In genomic region chr20:33099842-33100538, GRCh38 we compare ENCODE assay signal across 32 cellular contexts. TPM values are rescaled to one million over a fixed set of nuclear protein-coding genes. Genes with fewer than 3 reads are reported as not detected.
DNase-seq lines count a peak whose midpoint lies in the region; ATAC-seq and TF ChIP-seq lines count a peak whose summit lies in the region.
"Had no signal": no experiment of that assay in that cellular context is flagged by ENCODE, and none has a peak within 500 bp of the region (broad histone marks: within the 10 kb centered on the region; RNA-seq: fewer than 3 reads in every experiment).

No MANE protein-coding gene starts in this region.

- peak overlapping the region; percentile 65 for H3K27ac Mint-ChIP-seq in neural crest cell (ENCODE audit: unreplicated experiment)
- H3K27ac Mint-ChIP-seq: activated CD4-positive, alpha-beta T cell treated with anti-CD3 and anti-CD28 coated beads for 36 hours; activated T-cell treated with anti-CD3 and anti-CD28 coated beads, Interleukin-2, amount 50 U/mL, for 24 hours; dendritic cell treated with granulocyte-macrophage colony-stimulating factor and Interleukin-4, amounts not matched to agents 40 ng/mL and 50 ng/mL, for 4 days; endodermal cell; stimulated activated naive B cell treated with anti-CD40 and anti-IgM and Interleukin-4, amounts not matched to agents 10 μg/mL and 1 μg/mL and 100 μg/mL, for 72 hours; T-helper 2 cell treated with Interferon-gamma antibody and Interleukin-4, amounts not matched to agents 5 μg/mL and 100 μg/mL, for 36 hours had no signal

- H3K4me1 ChIP-seq in RWPE2 (ENCODE audit: insufficient read depth, poor library complexity, severe bottlenecking) (no peaks in the 10 kb centered on the region), Peyer's patch (no peaks in the 10 kb centered on the region)
- H3K4me1 ChIP-seq: sigmoid colon, suprapubic skin, upper lobe of right lung had no signal

- no peaks in the 10 kb centered on the region for H3K9me3 Mint-ChIP-seq in neural crest cell
- H3K9me3 Mint-ChIP-seq: activated T-cell treated with anti-CD3 and anti-CD28 coated beads, Interleukin-2, amount 50 U/mL, for 24 hours; central memory CD8-positive, alpha-beta T cell; dendritic cell treated with granulocyte-macrophage colony-stimulating factor and Interleukin-4, amounts not matched to agents 40 ng/mL and 50 ng/mL, for 4 days; endodermal cell; neural progenitor cell; stimulated activated naive B cell treated with anti-CD40 and anti-IgM and Interleukin-4, amounts not matched to agents 10 μg/mL and 1 μg/mL and 100 μg/mL, for 72 hours; T-helper 2 cell treated with Interferon-gamma antibody and Interleukin-4, amounts not matched to agents 5 μg/mL and 100 μg/mL, for 36 hours had no signal

- no peaks in the 10 kb centered on the region for H3K36me3 Mint-ChIP-seq in neural crest cell (ENCODE audit: low read depth)
- H3K36me3 Mint-ChIP-seq: neural progenitor cell; stimulated activated naive B cell treated with anti-CD40 and anti-IgM and Interleukin-4, amounts not matched to agents 10 μg/mL and 1 μg/mL and 100 μg/mL, for 72 hours had no signal

- ATAC-seq in RWPE2 (ENCODE audit: low read depth), result peak; percentile 67
- ATAC-seq in SK-N-SH treated with all-trans-retinoic acid at 6 μM for 48 hours, result no peak
- ATAC-seq: activated CD4-positive, alpha-beta T cell treated with anti-CD3 and anti-CD28 coated beads for 36 hours; left colon; stimulated activated naive B cell treated with anti-CD40 and anti-IgM and Interleukin-4, amounts not matched to agents 10 μg/mL and 1 μg/mL and 100 μg/mL, for 72 hours; upper lobe of right lung had no signal

- no peaks in the 10 kb centered on the region for H3K27me3 Mint-ChIP-seq in neural crest cell (ENCODE audit: low read depth)
- H3K27me3 Mint-ChIP-seq: activated CD4-positive, alpha-beta T cell treated with anti-CD3 and anti-CD28 coated beads for 36 hours; activated T-cell treated with anti-CD3 and anti-CD28 coated beads, Interleukin-2, amount 50 U/mL, for 24 hours; dendritic cell treated with granulocyte-macrophage colony-stimulating factor and Interleukin-4, amounts not matched to agents 40 ng/mL and 50 ng/mL, for 4 days had no signal

- H3K4me3 ChIP-seq in RWPE2 (ENCODE audit: severe bottlenecking) (no peak overlapping the region), Peyer's patch (no peak overlapping the region)
- H3K4me3 ChIP-seq: esophagus squamous epithelium, hepatocyte, neural progenitor cell, sigmoid colon, SK-N-MC, suprapubic skin, upper lobe of right lung had no signal

- H3K36me3 ChIP-seq in RWPE2 (ENCODE audit: low read depth), result no peaks in the 10 kb centered on the region
- no peaks in the 10 kb centered on the region for H3K36me3 ChIP-seq in Peyer's patch
- H3K36me3 ChIP-seq: esophagus squamous epithelium, neural progenitor cell, sigmoid colon, suprapubic skin, upper lobe of right lung had no signal

- TF ChIP-seq POLR2A in Peyer's patch (IDR thresholded peaks at IDR 0.05), result no peak

- H3K27ac ChIP-seq in RWPE2 (ENCODE audit: poor library complexity, severe bottlenecking) (no peak overlapping the region), Peyer's patch (no peak overlapping the region)
- H3K27ac ChIP-seq: esophagus squamous epithelium, hepatocyte, neural progenitor cell, sigmoid colon, SK-N-MC, suprapubic skin, upper lobe of right lung had no signal

- H3K4me3 Mint-ChIP-seq in neural crest cell, result no peak overlapping the region
- H3K4me3 Mint-ChIP-seq: activated CD4-positive, alpha-beta T cell treated with anti-CD3 and anti-CD28 coated beads for 36 hours; activated T-cell treated with anti-CD3 and anti-CD28 coated beads, Interleukin-2, amount 50 U/mL, for 24 hours; central memory CD8-positive, alpha-beta T cell; dendritic cell treated with granulocyte-macrophage colony-stimulating factor and Interleukin-4, amounts not matched to agents 40 ng/mL and 50 ng/mL, for 4 days; endodermal cell; neural progenitor cell; stimulated activated naive B cell treated with anti-CD40 and anti-IgM and Interleukin-4, amounts not matched to agents 10 μg/mL and 1 μg/mL and 100 μg/mL, for 72 hours; T-helper 2 cell treated with Interferon-gamma antibody and Interleukin-4, amounts not matched to agents 5 μg/mL and 100 μg/mL, for 36 hours had no signal

- H3K27me3 ChIP-seq in RWPE2 (ENCODE audit: insufficient read depth, poor library complexity, severe bottlenecking), result no peaks in the 10 kb centered on the region
- H3K27me3 ChIP-seq in Peyer's patch, result no peaks in the 10 kb centered on the region
- H3K27me3 ChIP-seq: hepatocyte, neural progenitor cell, upper lobe of right lung had no signal

- TF ChIP-seq CTCF in RWPE2 (IDR thresholded peaks at IDR 0.05; ENCODE audit: poor library complexity, severe bottlenecking), result no peak
- TF ChIP-seq CTCF in neural crest cell (conservative IDR thresholded peaks at IDR 0.05), result no peak
- no peak for TF ChIP-seq CTCF in Peyer's patch (IDR thresholded peaks at IDR 0.05)

- peaks cover 10% of the 10 kb centered on the region for H3K4me1 Mint-ChIP-seq in neural crest cell
- H3K4me1 Mint-ChIP-seq: central memory CD8-positive, alpha-beta T cell; endodermal cell; neural progenitor cell; stimulated activated naive B cell treated with anti-CD40 and anti-IgM and Interleukin-4, amounts not matched to agents 10 μg/mL and 1 μg/mL and 100 μg/mL, for 72 hours had no signal

- no peaks in the 10 kb centered on the region for H3K9me3 ChIP-seq in RWPE2 (ENCODE audit: severe bottlenecking)
- H3K9me3 ChIP-seq in Peyer's patch, result no peaks in the 10 kb centered on the region
- H3K9me3 ChIP-seq: esophagus squamous epithelium, sigmoid colon, suprapubic skin, upper lobe of right lung had no signal

- DNase-seq in NCI-H2227 (lab: John Stamatoyannopoulos, UW; ENCODE audit: unreplicated experiment) (peak; percentile 10), NCI-H2227 treated with DMSO at 0.1 percent for 48 hours (lab: John Stamatoyannopoulos, UW) (no peak), HT1080 (ENCODE audit: low read depth) (peak; percentile 13), RWPE2 (ENCODE audit: low spot score) (no peak), neural crest cell (ENCODE audit: low read depth, low spot score) (no peak), Peyer's patch (no peak)
- DNase-seq in activated T-cell treated with anti-CD3 and anti-CD28 coated beads, Interleukin-2, amount 50 U/mL, for 1 hour, result no peak
- DNase-seq: 8988T; activated CD4-positive, alpha-beta T cell treated with anti-CD3 and anti-CD28 coated beads for 36 hours; activated gamma-delta T cell treated with Interleukin-2 at 50 U/mL for 16 hours; activated T-cell treated with anti-CD3 and anti-CD28 coated beads, Interleukin-2, amount 50 U/mL, for 24 hours; EL; endodermal cell; esophagus squamous epithelium; GOT3; left colon; NCI-H187; NCI-H69; sigmoid colon; stimulated activated CD4-positive, alpha-beta T cell treated with anti-CD3 and anti-CD28 coated beads, Interleukin-4, amount 100 ng/mL, for 4 hours; stimulated activated naive B cell treated with anti-CD40 and anti-IgM and Interleukin-4, amounts not matched to agents 10 μg/mL and 1 μg/mL and 100 μg/mL, for 72 hours; upper lobe of right lung had no signal

TF ChIP-seq in SK-N-SH treated with all-trans-retinoic acid at 6 μM for 48 hours, 23 proteins besides CTCF, POLR2A, EP300 and RAD21:
- TF ChIP-seq PATZ1 (CRISPR knock-in tag; IDR thresholded peaks at IDR 0.05; ENCODE audit: borderline replicate concordance) (no peak), OSR1 (CRISPR knock-in tag; IDR thresholded peaks at IDR 0.05) (no peak), ESRRG (CRISPR knock-in tag; IDR thresholded peaks at IDR 0.05) (no peak)

RNA-seq across cellular contexts. Expression of gene BPIFB4, which starts 20.5 kb away (rescaled TPM):
- total RNA-seq in HT1080 (2014; rRNA removed; shearing (Covaris generic)), result 0.10 TPM in 1 of 2 replicates, not detected in the other
- polyA plus RNA-seq in HT1080 (2015; cell fraction: cytosol; rRNA removed), result not detected in 2 replicates
- not detected in 2 replicates for polyA plus RNA-seq in HT1080 (2015; cell fraction: nucleus; rRNA removed)
- total RNA-seq in neural crest cell (not detected in 2 replicates), Peyer's patch (not detected)
- total RNA-seq: activated CD4-positive, alpha-beta T cell treated with anti-CD3 and anti-CD28 coated beads for 36 hours; activated CD8-positive, alpha-beta memory T cell treated with anti-CD3 and anti-CD28 coated beads for 36 hours; esophagus squamous epithelium; frontal cortex; hepatocyte; left colon; sigmoid colon; suprapubic skin; upper lobe of right lung had no signal
- polyA plus RNA-seq: hepatocyte, sigmoid colon had no signal

RNA-seq across cellular contexts. Expression of gene BPIFB3, which starts 46.3 kb away (rescaled TPM):
- not detected in 2 replicates for total RNA-seq in HT1080 (2014; rRNA removed; shearing (Covaris generic))
- not detected in 2 replicates for polyA plus RNA-seq in HT1080 (2015; cell fraction: cytosol; rRNA removed)
- polyA plus RNA-seq in HT1080 (2015; cell fraction: nucleus; rRNA removed), result not detected in 2 replicates
- total RNA-seq in neural crest cell, result not detected in 2 replicates
- total RNA-seq in Peyer's patch, result not detected
- total RNA-seq: activated CD4-positive, alpha-beta T cell treated with anti-CD3 and anti-CD28 coated beads for 36 hours; activated CD8-positive, alpha-beta memory T cell treated with anti-CD3 and anti-CD28 coated beads for 36 hours; endodermal cell; esophagus squamous epithelium; frontal cortex; hepatocyte; left colon; sigmoid colon; suprapubic skin; upper lobe of right lung had no signal
- polyA plus RNA-seq: hepatocyte, sigmoid colon had no signal

Comparison
In these comparisons a context has a peak if more than half of its experiments do, and no peak if none do; other contexts are left out.
1. DNase-seq: peak in NCI-H2227 (single experiment) and HT1080 (single experiment); none in NCI-H2227 treated with DMSO at 0.1 percent for 48 hours (single experiment), RWPE2 (single experiment), neural crest cell (single experiment), activated T-cell treated with anti-CD3 and anti-CD28 coated beads, Interleukin-2, amount 50 U/mL, for 1 hour (single experiment) and Peyer's patch (0 of 3).